In the genomic region with DNA sequence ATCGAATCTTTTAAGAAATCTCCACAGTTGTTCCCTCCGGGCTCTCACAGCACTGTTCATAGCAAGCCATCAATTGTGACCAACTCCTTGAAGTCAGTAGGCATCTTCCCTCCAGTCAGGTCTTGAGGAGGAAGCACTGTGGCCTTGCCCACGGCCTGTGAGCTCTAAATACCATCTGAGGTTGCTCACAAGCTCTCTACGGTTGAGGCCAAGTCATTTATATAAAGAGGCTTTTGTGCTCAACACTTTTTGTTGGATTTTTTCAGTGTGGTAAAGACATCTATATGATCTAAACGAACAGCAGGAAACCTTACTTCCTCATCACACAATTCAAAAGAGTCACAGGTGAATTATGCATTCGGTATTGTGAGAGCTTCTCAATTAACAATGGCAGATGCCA, we compare ENCODE assay signal across 23 cellular contexts.
DNase-seq lines count a peak whose midpoint lies in the region; ATAC-seq, FAIRE-seq and TF ChIP-seq lines count a peak whose summit lies in the region.
"Had no signal": no experiment of that assay in that cellular context is flagged by ENCODE, and none has a peak within 500 bp of the region (broad histone marks: within the 10 kb centered on the region; RNA-seq: fewer than 3 reads in every experiment).

No MANE protein-coding gene starts in this region.

- 0 out of 2 replicates have a peak, but pooled peaks cover 3% of the 10 kb centered on the region for H3K9me2 ChIP-seq in GM23338 (ENCODE audit: insufficient read depth)

- CTCF ChIA-PET in H1 (lab: Charles Lee; ENCODE audit: partially characterized antibody): interaction anchor here (0.6 to 1.4 kb wide), 3 partner anchors 11 to 28 kb away, joined by 3 to 5 read pairs (median 5); no protein-coding TSS in a partner anchor

- H3K4me3 Mint-ChIP-seq in GM23338: no peak overlapping the region
- no peak overlapping the region for H3K4me3 Mint-ChIP-seq in progenitor cell of endocrine pancreas (ENCODE audit: low read depth)
- H3K4me3 Mint-ChIP-seq: CD4-positive, alpha-beta T cell had no signal

- no peak for TF ChIP-seq POLR2A in H1 (IDR thresholded peaks at IDR 0.05; ENCODE audit: control extremely low read depth in 1 of 2, low read depth in 2 of 2, low read length in 2 of 2)

- peaks cover 33% of the 10 kb centered on the region for H3K4me1 ChIP-seq in GM23338 (ENCODE audit: insufficient read depth)
- peaks cover 17% of the 10 kb centered on the region for H3K4me1 ChIP-seq in HUES64 (ENCODE audit: insufficient read depth, low read length)
- H3K4me1 ChIP-seq in H1 (replicated peaks in 1 of 4; ENCODE audit: control insufficient read depth in 3 of 4, insufficient read depth in 4 of 4, low read length in 3 of 4): peaks cover 0 to 10% (median 6%) of the 10 kb centered on the region in 4 experiments; a peak in 4 of 7 replicates
- peaks cover 20% of the 10 kb centered on the region for H3K4me1 ChIP-seq in keratinocyte (ENCODE audit: control insufficient read depth, extremely low read depth, insufficient read depth, low read length)
- H3K4me1 ChIP-seq in kidney (ENCODE audit: control insufficient read depth in 1 of 2, insufficient read depth in 1 of 2, low read depth in 1 of 2, low read length in 2 of 2): no peaks in the 10 kb centered on the region
- H3K4me1 ChIP-seq: BLaER1 treated with 17β-estradiol and CSF1 and Interleukin-3, amounts not matched to agents 10 nM and 100 nM had no signal

- DNase-seq in GM23338 (ENCODE audit: low spot score): no peak
- DNase-seq in H1 (ENCODE audit: low read depth in 1 of 2, low spot score in 2 of 2): no peak
- DNase-seq in keratinocyte (ENCODE audit: low read depth, low spot score): no peak
- no peak for DNase-seq in progenitor cell of endocrine pancreas (ENCODE audit: low spot score, unreplicated experiment)
- no peak for DNase-seq in kidney
- DNase-seq: AML-193; CD4-positive, alpha-beta T cell; COR-L47; IMR-90; NCI-H1048; NCI-H1417; NCI-H1694; NCI-H2029 treated with DMSO at 0.1 percent for 48 hours; NCI-H526 treated with DMSO at 0.1 percent for 48 hours; Right ventricle myocardium superior; RPMI8226 had no signal

- POLR2A ChIA-PET in H1 (lab: Charles Lee; ENCODE audit: partially characterized antibody): interaction anchor here (0.6 to 2.0 kb wide), 8 partner anchors 10 to 988 kb away, joined by 3 to 9 read pairs (median 4); a partner anchor contains a TSS

- H3K9ac ChIP-seq in HUES64 (ENCODE audit: low read depth, low read length): no peak overlapping the region
- no peak overlapping the region for H3K9ac ChIP-seq in H1 (replicated peaks in 1 of 4; ENCODE audit: extremely low read depth in 1 of 4, low read depth in 3 of 4, low read length in 3 of 4)
- H3K9ac ChIP-seq in keratinocyte (ENCODE audit: control insufficient read depth, extremely low read depth, insufficient read depth, low read length): no peak overlapping the region
- H3K9ac ChIP-seq in kidney (ENCODE audit: low read length in 2 of 2): no peak overlapping the region
- H3K9ac ChIP-seq: BLaER1 treated with 17β-estradiol and CSF1 and Interleukin-3, amounts not matched to agents 10 nM and 100 nM; KMS-11 had no signal

- no peak overlapping the region for H2BK120ac ChIP-seq in H1 (replicated peaks; ENCODE audit: low read depth, low read length)

- H3K36me3 ChIP-seq in GM23338 (ENCODE audit: insufficient read depth) (peaks cover 29% of the 10 kb centered on the region; the same call in 1 of the 2 replicates), HUES64 (ENCODE audit: insufficient read depth, low read length) (peaks cover 98% of the 10 kb centered on the region), H1 (ENCODE audit: control insufficient read depth in 2 of 4, insufficient read depth in 4 of 4, low read length in 3 of 4) (peaks cover 2 to 64% (median 35%) of the 10 kb centered on the region in 4 experiments; a peak in 7 of 8 replicates), keratinocyte (ENCODE audit: control insufficient read depth in 2 of 2, extremely low read depth in 1 of 2, insufficient read depth in 2 of 2, low read length in 2 of 2) (peaks cover 0 to 3% of the 10 kb centered on the region in 2 experiments), kidney (ENCODE audit: control insufficient read depth in 1 of 2, insufficient read depth in 2 of 2, low read length in 2 of 2) (peaks cover 0 to 9% of the 10 kb centered on the region in 2 donors)

- H3K14ac ChIP-seq in H1 (ENCODE audit: insufficient read length): no peak overlapping the region

- TF ChIP-seq RAD21 in H1 (IDR thresholded peaks at IDR 0.05 in 1 of 2, conservative IDR thresholded peaks at IDR 0.05 in 1 of 2; ENCODE audit: low read depth in 2 of 2, low read length in 2 of 2): no peak

- peaks cover 2% of the 10 kb centered on the region for H3K27me3 Mint-ChIP-seq in GM23338 (ENCODE audit: insufficient read depth, low read depth, poor library complexity)
- H3K27me3 Mint-ChIP-seq in progenitor cell of endocrine pancreas: no peaks in the 10 kb centered on the region
- H3K27me3 Mint-ChIP-seq: CD4-positive, alpha-beta T cell had no signal

- H2BK20ac ChIP-seq in H1 (ENCODE audit: low read length): no peak overlapping the region

- H3K9me3 ChIP-seq in HUES64 (ENCODE audit: insufficient read depth, low read depth, low read length): no peaks in the 10 kb centered on the region
- H3K9me3 ChIP-seq in H1 (ENCODE audit: insufficient read depth in 2 of 2, low read depth in 1 of 2, low read length in 1 of 2): no peaks in the 10 kb centered on the region
- no peaks in the 10 kb centered on the region for H3K9me3 ChIP-seq in keratinocyte (ENCODE audit: control insufficient read depth, low read depth, low read length)
- H3K9me3 ChIP-seq in kidney (ENCODE audit: control insufficient read depth in 1 of 2, low read length in 2 of 2): no peaks in the 10 kb centered on the region
- H3K9me3 ChIP-seq: A549; BLaER1 treated with 17β-estradiol and CSF1 and Interleukin-3, amounts not matched to agents 10 nM and 100 nM had no signal

- no peaks in the 10 kb centered on the region for H3K79me1 ChIP-seq in H1 (ENCODE audit: low read depth, low read length)

- H2AK5ac ChIP-seq in H1 (ENCODE audit: low read depth, low read length): no peak overlapping the region

- H3F3A ChIP-seq in GM23338 (replicated peaks; ENCODE audit: low read depth): no peaks in the 10 kb centered on the region

- WGBS in HUES64: 86% methylated on average over 6 of the region's 6 CpGs
- 81% methylated on average over 6 of the region's 6 CpGs; no CpG with 5 or more reads in 1 of the 2 experiments for WGBS in H1 (ENCODE audit: extremely low coverage in 1 of 2, insufficient coverage in 1 of 2, insufficient read length in 1 of 2, insufficient replicate concordance in 2 of 2, low coverage in 1 of 2, low lambda C conversion rate in 2 of 2, missing lambda C conversion rate in 1 of 2), 2 experiments

- peaks cover 85% of the 10 kb centered on the region for H3K36me3 Mint-ChIP-seq in GM23338 (ENCODE audit: low read depth)
- peaks cover 53% of the 10 kb centered on the region for H3K36me3 Mint-ChIP-seq in progenitor cell of endocrine pancreas (ENCODE audit: insufficient read depth)

- H2BK12ac ChIP-seq in H1 (ENCODE audit: low read depth, low read length): no peak overlapping the region

- H3K4me3 ChIP-seq in GM23338: no peak overlapping the region
- no peak overlapping the region for H3K4me3 ChIP-seq in HUES64 (ENCODE audit: low read length)
- H3K4me3 ChIP-seq in H1 (ENCODE audit: extremely low read depth in 1 of 4, insufficient read depth in 2 of 4, low read depth in 3 of 4, low read length in 4 of 4): no peak overlapping the region
- H3K4me3 ChIP-seq in keratinocyte (ENCODE audit: control insufficient read depth in 2 of 3, extremely low read depth in 1 of 3, insufficient read depth in 2 of 3, low read depth in 1 of 3, low read length in 3 of 3): no peak overlapping the region
- no peak overlapping the region for H3K4me3 ChIP-seq in kidney (ENCODE audit: low read length in 2 of 2)
- H3K4me3 ChIP-seq: A549; BLaER1 treated with 17β-estradiol and CSF1 and Interleukin-3, amounts not matched to agents 10 nM and 100 nM; SK-N-MC had no signal

- H3K27me3 ChIP-seq in GM23338 (ENCODE audit: insufficient read depth) (no peaks in the 10 kb centered on the region), HUES64 (ENCODE audit: insufficient read depth, low read length) (no peaks in the 10 kb centered on the region), H1 (replicated peaks in 1 of 4; ENCODE audit: control insufficient read depth in 3 of 4, extremely low read depth in 1 of 4, insufficient read depth in 3 of 4, low read length in 3 of 4) (no peaks in the 10 kb centered on the region), keratinocyte (ENCODE audit: control insufficient read depth, extremely low read depth, insufficient read depth, low read length) (no peaks in the 10 kb centered on the region)
- H3K27me3 ChIP-seq: BLaER1 treated with 17β-estradiol and CSF1 and Interleukin-3, amounts not matched to agents 10 nM and 100 nM had no signal

- H2AFZ ChIP-seq in GM23338 (no peak overlapping the region), H1 (ENCODE audit: low read length) (no peak overlapping the region), keratinocyte (ENCODE audit: control insufficient read depth, low read length) (no peak overlapping the region)

- no peak overlapping the region for H3K4ac ChIP-seq in H1 (replicated peaks; ENCODE audit: insufficient read length, low read depth, low read length)

- H3K79me2 ChIP-seq in GM23338 (replicated peaks; ENCODE audit: insufficient read depth) (peaks cover 65% of the 10 kb centered on the region), H1 (ENCODE audit: control insufficient read depth in 1 of 2, insufficient read depth in 2 of 2, low read length in 2 of 2) (peaks cover 0 to 37% of the 10 kb centered on the region in 2 experiments; a peak in 2 of 4 replicates), keratinocyte (ENCODE audit: control insufficient read depth, insufficient read depth, low read length) (no peaks in the 10 kb centered on the region)

- ATAC-seq in GM23338 (peak; percentile 59; the same call in 2 of the 3 replicates), HG03354 (IDR thresholded peaks at IDR 0.05; ENCODE audit: poor library complexity, severe bottlenecking, unreplicated experiment) (no peak)
- ATAC-seq: A549 had no signal

- H3K23me2 ChIP-seq in H1 (ENCODE audit: low read depth, low read length): no peaks in the 10 kb centered on the region

- peak overlapping the region; percentile 76 for H3K27ac Mint-ChIP-seq in GM23338
- no peak overlapping the region for H3K27ac Mint-ChIP-seq in progenitor cell of endocrine pancreas
- H3K27ac Mint-ChIP-seq: CD4-positive, alpha-beta T cell had no signal

- FAIRE-seq in H1 (lab: Jason Lieb, UNC) (no peak), keratinocyte (lab: Jason Lieb, UNC) (peak; percentile 52), kidney (lab: Jason Lieb, UNC) (no peak)
- FAIRE-seq: A549, G401.6 had no signal

- no peak overlapping the region for H4K5ac ChIP-seq in H1 (ENCODE audit: insufficient read length, low read depth, low read length)

- H2BK5ac ChIP-seq in H1 (ENCODE audit: low read depth, low read length): no peak overlapping the region

- H3K27ac ChIP-seq in GM23338 (ENCODE audit: low read depth) (peak overlapping the region; percentile 41; the same call in 1 of the 2 replicates), HUES64 (ENCODE audit: low read depth, low read length) (peak overlapping the region; percentile 27; the same call in 1 of the 2 replicates), H1 (ENCODE audit: low read depth, low read length) (no peak overlapping the region), keratinocyte (ENCODE audit: control insufficient read depth, insufficient read depth, low read length) (no peak overlapping the region), kidney (ENCODE audit: low read depth in 2 of 2, low read length in 2 of 2) (no peak overlapping the region)
- H3K27ac ChIP-seq: A549; BLaER1 treated with 17β-estradiol and CSF1 and Interleukin-3, amounts not matched to agents 10 nM and 100 nM; KMS-11; SK-N-MC had no signal

- H3K4me2 ChIP-seq in GM23338: peak overlapping the region; percentile 33; the same call in 1 of the 2 replicates
- H3K4me2 ChIP-seq in H1 (ENCODE audit: insufficient read depth in 1 of 2, low read depth in 2 of 2, low read length in 2 of 2): no peak overlapping the region
- no peak overlapping the region for H3K4me2 ChIP-seq in keratinocyte (ENCODE audit: control insufficient read depth, extremely low read depth, insufficient read depth, low read depth, low read length)
- H3K4me2 ChIP-seq: A549; BLaER1 treated with 17β-estradiol and CSF1 and Interleukin-3, amounts not matched to agents 10 nM and 100 nM; KMS-11 had no signal

- no peak for TF ChIP-seq CTCF in GM23338 (conservative IDR thresholded peaks at IDR 0.05; ENCODE audit: low read depth in 2 of 2)
- no peak for TF ChIP-seq CTCF in H1 (IDR thresholded peaks at IDR 0.05; ENCODE audit: control extremely low read depth in 1 of 3, insufficient read depth in 1 of 3, low read depth in 1 of 3, low read length in 3 of 3)
- TF ChIP-seq CTCF in keratinocyte (optimal IDR thresholded peaks at IDR 0.05 in 1 of 3, IDR thresholded peaks at IDR 0.05 in 1 of 3, conservative IDR thresholded peaks at IDR 0.05 in 1 of 3; ENCODE audit: extremely low read depth in 1 of 3, insufficient read depth in 2 of 3, low read length in 3 of 3): no peak
- no peak for TF ChIP-seq CTCF in progenitor cell of endocrine pancreas (IDR thresholded peaks at IDR 0.05; ENCODE audit: unreplicated experiment)
- TF ChIP-seq CTCF in kidney (IDR thresholded peaks at IDR 0.05; ENCODE audit: borderline replicate concordance, extremely low read depth, insufficient read depth): no peak

- dilution Hi-C loops in keratinocyte (cut with MboI; ENCODE audit: extremely low pct_ligation_motif_present, low sequenced_read_pairs): no loop called here

- H4K91ac ChIP-seq in H1 (replicated peaks; ENCODE audit: insufficient read length, low read length): no peak overlapping the region

- H4K8ac ChIP-seq in H1 (ENCODE audit: extremely low read depth, insufficient read depth, low read length): no peak overlapping the region

- H3K18ac ChIP-seq in H1 (ENCODE audit: extremely low read depth, low read length): peak overlapping the region; percentile 21; the same call in 1 of the 2 replicates

- TF ChIP-seq EP300 in H1 (IDR thresholded peaks at IDR 0.05; ENCODE audit: borderline replicate concordance in 1 of 2, low read depth in 2 of 2, low read length in 2 of 2): no peak

- H3K9me1 ChIP-seq in keratinocyte (ENCODE audit: control insufficient read depth, extremely low read depth, insufficient read depth, low read length): no peaks in the 10 kb centered on the region

- no peak overlapping the region for H3K56ac ChIP-seq in H1 (replicated peaks; ENCODE audit: insufficient read length, low read depth, low read length)

- intact Hi-C loops in kidney (cut with DNase I): no loop called here

- peaks cover 56% of the 10 kb centered on the region for H3K4me1 Mint-ChIP-seq in GM23338
- H3K4me1 Mint-ChIP-seq in progenitor cell of endocrine pancreas (ENCODE audit: low read depth): peaks cover 5% of the 10 kb centered on the region

- no peak overlapping the region for H2BK15ac ChIP-seq in H1 (ENCODE audit: low read length)

- no peaks in the 10 kb centered on the region for H3K9me3 Mint-ChIP-seq in GM23338
- peaks cover 6% of the 10 kb centered on the region for H3K9me3 Mint-ChIP-seq in progenitor cell of endocrine pancreas (ENCODE audit: low read depth)
- H3K9me3 Mint-ChIP-seq: CD4-positive, alpha-beta T cell had no signal

- no peak overlapping the region for H3K23ac ChIP-seq in H1 (ENCODE audit: insufficient read length)

- H4K20me1 ChIP-seq in GM23338 (replicated peaks; ENCODE audit: insufficient read depth) (peaks cover 5% of the 10 kb centered on the region), H1 (replicated peaks in 1 of 2; ENCODE audit: control insufficient read depth in 1 of 2, insufficient read depth in 2 of 2, low read length in 2 of 2) (no peaks in the 10 kb centered on the region), keratinocyte (ENCODE audit: control insufficient read depth, extremely low read depth, insufficient read depth, low read length) (no peaks in the 10 kb centered on the region)
- H4K20me1 ChIP-seq: BLaER1 treated with 17β-estradiol and CSF1 and Interleukin-3, amounts not matched to agents 10 nM and 100 nM had no signal

Comparison
In these comparisons a context has a peak if more than half of its experiments do, and no peak if none do; other contexts are left out.
1. H3K27ac ChIP-seq: peak in GM23338 (single experiment) and HUES64 (single experiment); none in H1 (single experiment), keratinocyte (single experiment) and kidney (0 of 2).